ENCODE assay signal across 9 cellular contexts in the genomic region with DNA sequence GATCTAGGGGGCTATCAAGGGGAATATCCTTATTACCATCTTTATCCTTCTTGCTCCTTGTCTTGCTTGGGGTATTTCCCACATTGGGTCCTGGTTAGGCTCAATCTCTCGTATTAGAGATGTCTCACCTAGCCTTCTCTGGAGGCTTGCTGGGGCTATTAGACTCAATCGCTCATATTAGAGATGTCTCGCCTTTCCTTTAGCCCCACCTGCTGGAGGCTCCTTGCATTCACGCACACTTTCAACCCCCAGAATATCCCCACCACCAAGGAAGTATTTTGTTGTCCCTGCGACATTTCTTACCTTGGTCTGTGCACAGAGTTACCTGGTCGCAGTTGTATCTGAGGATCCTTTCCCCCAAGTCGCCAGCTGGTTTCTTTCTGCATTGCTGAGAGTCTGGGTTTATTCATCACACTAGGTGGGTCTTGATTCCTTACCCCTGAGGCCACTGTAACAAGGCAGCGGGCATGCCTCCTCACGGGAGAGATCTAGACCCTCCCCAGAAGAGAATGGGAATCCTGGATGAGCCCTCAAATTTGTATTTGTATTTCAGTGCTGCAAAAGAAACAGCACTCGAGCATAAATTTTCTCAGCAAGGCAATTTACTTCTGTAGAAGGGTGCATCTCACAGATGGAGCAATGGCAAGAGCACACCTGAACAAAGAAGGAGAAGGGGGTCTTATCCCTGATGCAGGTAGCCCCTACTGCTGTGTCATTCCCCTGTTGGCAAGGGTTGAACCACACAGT. TPM values are rescaled to one million over a fixed set of nuclear protein-coding genes. Genes with fewer than 3 reads are reported as not detected.
A peak's percentile ranks its signal among the peaks of the same experiment; 100 is the strongest.
DNase-seq lines count a peak whose midpoint lies in the region; ATAC-seq and TF ChIP-seq lines count a peak whose summit lies in the region.
"Had no signal": no experiment of that assay in that cellular context is flagged by ENCODE, and none has a peak within 500 bp of the region (broad histone marks: within the 10 kb centered on the region; RNA-seq: fewer than 3 reads in every experiment).

No MANE protein-coding gene starts in this region.

- peak; percentile 41 to 63 for ATAC-seq in lower lobe of right lung
- ATAC-seq: CD8-positive, alpha-beta T cell had no signal

- no peaks in the 10 kb centered on the region for H3K9me3 ChIP-seq in lower lobe of right lung

- no peaks in the 10 kb centered on the region for H3K36me3 ChIP-seq in lower lobe of right lung

- in situ Hi-C loops in astrocyte of the cerebellum (cut with HindIII; ENCODE audit: low sequenced_read_pairs): no loop called here

- H3K27me3 ChIP-seq in lower lobe of right lung (ENCODE audit: low read depth): no peaks in the 10 kb centered on the region

- intact Hi-C loops in lower lobe of right lung (cut with DNase I): no loop called here

- peak; percentile 70 for TF ChIP-seq CTCF in astrocyte of the cerebellum (IDR thresholded peaks at IDR 0.05; ENCODE audit: low read depth, low read length, missing control alignments)
- TF ChIP-seq CTCF in lower lobe of right lung (IDR thresholded peaks at IDR 0.05): peak; percentile 44

- no peak overlapping the region for H3K4me3 ChIP-seq in astrocyte of the cerebellum (ENCODE audit: low read depth, low read length)
- H3K4me3 ChIP-seq in lower lobe of right lung: no peak overlapping the region

- H3K27ac ChIP-seq in lower lobe of right lung: no peak overlapping the region

- H3K4me1 ChIP-seq in lower lobe of right lung: no peaks in the 10 kb centered on the region

- DNase-seq in NCI-H2081 (lab: John Stamatoyannopoulos, UW) (peak; percentile 21 to 43), NCI-H2081 treated with DMSO at 0.1 percent for 48 hours (lab: John Stamatoyannopoulos, UW) (no peak), NCI-H1092 (lab: John Stamatoyannopoulos, UW) (peak; percentile 15), astrocyte of the cerebellum (ENCODE audit: low read depth) (peak; percentile 9), lower lobe of right lung (no peak), NCI-H2196 (lab: John Stamatoyannopoulos, UW; ENCODE audit: unreplicated experiment) (no peak), NCI-H128 (lab: John Stamatoyannopoulos, UW; ENCODE audit: unreplicated experiment) (no peak), midbrain (lab: John Stamatoyannopoulos, UW) (no peak)

RNA-seq across cellular contexts. Expression of gene HYLS1, which starts 15.9 kb away (rescaled TPM):
- 4.5 TPM for total RNA-seq in lower lobe of right lung

RNA-seq across cellular contexts. Expression of gene PUS3, which starts 31.4 kb away (rescaled TPM):
- 10.0 TPM for total RNA-seq in lower lobe of right lung

RNA-seq across cellular contexts. Expression of gene DDX25, which starts 32.7 kb away (rescaled TPM):
- not detected for total RNA-seq in lower lobe of right lung

RNA-seq across cellular contexts. Expression of gene PATE4, which starts 38.4 kb away (rescaled TPM):
- not detected for total RNA-seq in lower lobe of right lung
- total RNA-seq: CD8-positive, alpha-beta T cell had no signal

Comparison
In these comparisons a context has a peak if more than half of its experiments do, and no peak if none do; other contexts are left out.
1. DNase-seq: peak in NCI-H2081 (2 of 2), NCI-H1092 (single experiment) and astrocyte of the cerebellum (single experiment); none in NCI-H2081 treated with DMSO at 0.1 percent for 48 hours (single experiment), lower lobe of right lung (single experiment), NCI-H2196 (single experiment), NCI-H128 (single experiment) and midbrain (single experiment).